ENCODE assay signal across 17 cellular contexts in the genomic region with DNA sequence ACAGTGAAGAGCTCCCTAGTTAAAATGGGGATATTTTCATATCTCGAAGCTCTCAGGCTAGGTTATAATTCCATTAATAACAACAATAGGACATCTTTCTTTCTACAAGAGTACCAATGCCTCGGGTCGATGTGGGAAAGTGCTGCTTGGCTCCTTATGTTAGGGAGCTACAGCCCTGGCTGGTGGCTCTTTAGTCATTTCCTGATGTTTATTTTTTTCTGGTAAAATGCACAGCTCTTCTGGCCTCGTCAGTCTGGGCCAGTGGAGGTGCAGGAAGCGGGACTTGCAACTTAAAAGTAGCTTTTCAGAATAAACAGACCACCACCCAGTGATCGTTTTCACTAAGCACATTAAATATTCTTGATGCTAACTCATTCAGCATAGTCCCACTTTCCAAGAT. TPM values are rescaled to one million over a fixed set of nuclear protein-coding genes. Genes with fewer than 3 reads are reported as not detected.
"Had no signal": no experiment of that assay in that cellular context is flagged by ENCODE, and none has a peak within 500 bp of the region (broad histone marks: within the 10 kb centered on the region; RNA-seq: fewer than 3 reads in every experiment).

No MANE protein-coding gene starts in this region.

- H3K79me2 ChIP-seq: hepatocyte had no signal

- DNase-seq: activated CD4-positive, CD25-positive, alpha-beta regulatory T cell treated with anti-CD3 and anti-CD28 coated beads, Interleukin-2, amount 50 U/mL, for 72 hours; activated naive CD8-positive, alpha-beta T cell treated with anti-CD3 and anti-CD28 coated beads for 36 hours; mammary epithelial cell; mucosa of descending colon; naive thymus-derived CD4-positive, alpha-beta T cell; stimulated activated CD4-positive, alpha-beta T cell treated with anti-CD3 and anti-CD28 coated beads, Interleukin-4, amount 100 ng/mL, for 24 hours; stimulated activated naive CD4-positive, alpha-beta T cell; uterus had no signal

- ATAC-seq: esophagus mucosa; left lobe of liver; mucosa of descending colon; naive thymus-derived CD4-positive, alpha-beta T cell had no signal

- H3K4me1 ChIP-seq: breast epithelium, right atrium auricular region, tibial nerve, uterus had no signal

- H3K9me3 ChIP-seq: breast epithelium, mucosa of descending colon, right atrium auricular region, tibial nerve, uterus had no signal

- H3K4me3 ChIP-seq: breast epithelium, hepatocyte, mucosa of descending colon, right atrium auricular region, skin epidermis, tibial nerve, uterus had no signal

- H3K4me2 ChIP-seq: hepatocyte had no signal

- H2AFZ ChIP-seq: hepatocyte had no signal

- H3K27me3 ChIP-seq: hepatocyte, right atrium auricular region, tibial nerve, uterus had no signal

- H3K36me3 ChIP-seq: breast epithelium, right atrium auricular region, tibial nerve, uterus had no signal

- H3K27ac ChIP-seq: breast epithelium, hepatocyte, right atrium auricular region, skin epidermis, tibial nerve, uterus had no signal

RNA-seq across cellular contexts. Expression of gene MKX, which starts 58.3 kb away (rescaled TPM):
- total RNA-seq: activated T-helper 1 cell treated with anti-CD3 and anti-CD28 coated beads, Interleukin-12 subunit alpha, Interleukin-12 subunit beta, Interleukin-2, Interleukin-4 antibody, amounts not matched to agents 30 ng/mL and 10 ng/mL and 1 ng/mL, durations not matched to agents 14 hours and 24 hours and 36 hours; glomerular endothelial cell; naive thymus-derived CD4-positive, alpha-beta T cell had no signal
- polyA plus RNA-seq: mammary epithelial cell; naive thymus-derived CD4-positive, alpha-beta T cell had no signal
